8 cellular contexts compared by ENCODE assay signal in the genomic region with DNA sequence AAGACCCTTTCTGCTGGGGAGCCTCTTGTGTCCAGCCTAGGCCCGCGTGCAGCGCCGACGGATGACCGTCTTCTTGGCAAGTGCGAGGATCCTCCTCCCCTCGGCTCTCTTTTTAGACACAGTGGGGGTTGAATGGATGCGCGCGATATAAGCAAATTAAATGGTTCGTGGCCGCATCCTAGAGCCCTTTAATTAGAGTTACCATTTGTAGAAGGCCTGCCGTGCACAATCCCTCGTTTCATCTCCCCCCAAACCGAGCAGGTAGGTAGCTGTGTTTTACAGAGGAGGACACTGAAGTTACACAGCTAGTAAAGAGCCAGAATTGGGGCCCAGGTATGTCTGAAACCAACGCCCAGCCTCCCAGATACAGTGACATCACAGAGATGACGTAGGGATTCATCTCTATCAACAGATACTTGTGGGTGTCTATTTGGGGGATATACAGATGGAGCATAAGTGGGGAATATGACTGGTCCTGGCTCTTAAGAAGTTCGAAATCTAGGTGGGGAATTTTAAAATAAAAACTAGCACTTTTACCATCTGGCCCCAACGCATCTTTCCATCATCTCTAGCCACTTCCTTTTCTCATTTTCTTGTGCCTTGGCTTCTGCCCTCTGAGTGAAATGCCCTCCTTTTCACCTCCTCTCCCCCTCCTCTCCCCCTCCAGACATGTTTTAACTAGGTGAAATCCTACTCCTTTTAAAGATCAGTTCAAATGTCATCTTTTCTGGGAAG. TPM values are rescaled to one million over a fixed set of nuclear protein-coding genes. Genes with fewer than 3 reads are reported as not detected.
A peak's percentile ranks its signal among the peaks of the same experiment; 100 is the strongest.
DNase-seq lines count a peak whose midpoint lies in the region; ATAC-seq lines count a peak whose summit lies in the region.

No MANE protein-coding gene starts in this region.

- H3K9ac ChIP-seq in HUES48 (ENCODE audit: low read depth, low read length), result peak overlapping the region; percentile 99

- peak; percentile 34 to 65 (median 56) for DNase-seq in CD4-positive, CD25-positive, alpha-beta regulatory T cell
- DNase-seq in T-cell (peak in 32 of 34 experiments; percentile 4 to 52 (median 32)), cerebellum (ENCODE audit: low spot score) (peak; percentile 69), lung microvascular endothelial cell (ENCODE audit: low read depth in 2 of 2) (peak; percentile 16 to 47), substantia nigra (lab: John Stamatoyannopoulos, UW) (peak in 4 of 49 donors; percentile 18 to 50 (median 28))

- peak overlapping the region; percentile 80 for H3K4me3 ChIP-seq in CD4-positive, CD25-positive, alpha-beta regulatory T cell (ENCODE audit: low read depth, low read length)
- peak overlapping the region; percentile 99 for H3K4me3 ChIP-seq in HUES48 (ENCODE audit: low read depth, low read length)

- peak overlapping the region; percentile 79 for H3K27ac ChIP-seq in CD4-positive, CD25-positive, alpha-beta regulatory T cell (ENCODE audit: insufficient read depth, low read length, poor library complexity, severe bottlenecking)
- H3K27ac ChIP-seq in HUES48 (ENCODE audit: low read depth, low read length), result peak overlapping the region; percentile 98
- H3K27ac ChIP-seq in substantia nigra (ENCODE audit: low read depth, low read length, poor library complexity, severe bottlenecking), result peak overlapping the region; percentile 96

- H3K27me3 Mint-ChIP-seq in CD4-positive, CD25-positive, alpha-beta regulatory T cell, result peaks cover 18% of the 10 kb centered on the region
- peaks cover 0 to 2% of the 10 kb centered on the region in 2 donors for H3K27me3 Mint-ChIP-seq in T-cell

- peaks cover 4% of the 10 kb centered on the region for H3K36me3 Mint-ChIP-seq in CD4-positive, CD25-positive, alpha-beta regulatory T cell
- peaks cover 4% of the 10 kb centered on the region for H3K36me3 Mint-ChIP-seq in T-cell

- POLR2A ChIA-PET in T-cell (lab: Charles Lee), result interaction anchor here (0.6 to 1.0 kb wide), 5 partner anchors 16 to 431 kb away, joined by 3 to 5 read pairs (median 4); no protein-coding TSS in a partner anchor

- CTCF ChIA-PET in T-cell (lab: Charles Lee), result interaction anchor here (0.6 to 1.6 kb wide), 5 partner anchors 8 to 70 kb away, joined by 3 to 7 read pairs (median 4); no protein-coding TSS in a partner anchor

- peaks cover 7% of the 10 kb centered on the region for H3K36me3 ChIP-seq in CD4-positive, CD25-positive, alpha-beta regulatory T cell (ENCODE audit: control insufficient read depth, insufficient read depth, low read length)
- H3K36me3 ChIP-seq in HUES48 (ENCODE audit: control insufficient read depth, insufficient read depth, low read length), result peaks cover 18% of the 10 kb centered on the region

- ATAC-seq in CD4-positive, CD25-positive, alpha-beta regulatory T cell (ENCODE audit: low read depth in 2 of 2), result peak in 1 of 2 donors; percentile 11
- ATAC-seq in GM19455 (IDR thresholded peaks at IDR 0.05; ENCODE audit: unreplicated experiment) (peak; percentile 33), T-cell (replicated peaks in 1 of 4) (peak in 2 of 4 experiments; percentile 4 to 38), HG03108 (IDR thresholded peaks at IDR 0.05; ENCODE audit: unreplicated experiment) (no peak)

- peak overlapping the region; percentile 85 to 95 (median 93) for H3K27ac Mint-ChIP-seq in CD4-positive, CD25-positive, alpha-beta regulatory T cell
- peak overlapping the region; percentile 61 to 73 for H3K27ac Mint-ChIP-seq in T-cell

- peaks cover 5 to 24% (median 16%) of the 10 kb centered on the region in 4 donors for H3K4me1 Mint-ChIP-seq in CD4-positive, CD25-positive, alpha-beta regulatory T cell
- H3K4me1 Mint-ChIP-seq in T-cell, result peaks cover 17 to 19% (median 18%) of the 10 kb centered on the region in 3 donors

- no peaks in the 10 kb centered on the region for H3K9me3 ChIP-seq in CD4-positive, CD25-positive, alpha-beta regulatory T cell (ENCODE audit: control insufficient read depth in 2 of 2, low read length in 2 of 2)
- no peaks in the 10 kb centered on the region for H3K9me3 ChIP-seq in HUES48 (ENCODE audit: control insufficient read depth, insufficient read depth, low read length)

- peaks cover 13% of the 10 kb centered on the region for H3K4me1 ChIP-seq in CD4-positive, CD25-positive, alpha-beta regulatory T cell (ENCODE audit: control insufficient read depth, insufficient read depth, low read length, poor library complexity, severe bottlenecking)
- H3K4me1 ChIP-seq in HUES48 (ENCODE audit: control insufficient read depth, insufficient read depth, low read length), result peaks cover 11% of the 10 kb centered on the region

- H3K9me3 Mint-ChIP-seq in CD4-positive, CD25-positive, alpha-beta regulatory T cell, result no peaks in the 10 kb centered on the region
- no peaks in the 10 kb centered on the region for H3K9me3 Mint-ChIP-seq in T-cell

- peak overlapping the region; percentile 93 to 99 (median 98) for H3K4me3 Mint-ChIP-seq in CD4-positive, CD25-positive, alpha-beta regulatory T cell
- H3K4me3 Mint-ChIP-seq in T-cell, result peak overlapping the region; percentile 91 to 95 (median 94)

- peaks cover 3% of the 10 kb centered on the region for H3K27me3 ChIP-seq in CD4-positive, CD25-positive, alpha-beta regulatory T cell (ENCODE audit: control insufficient read depth, insufficient read depth, low read length)
- H3K27me3 ChIP-seq in HUES48 (ENCODE audit: control insufficient read depth, insufficient read depth, low read length), result no peaks in the 10 kb centered on the region

RNA-seq across cellular contexts. Expression of a gene that starts 0.9 kb away (rescaled TPM):
- total RNA-seq in CD4-positive, CD25-positive, alpha-beta regulatory T cell, result 17.0 TPM
- 1 to 10 TPM; 4.3 to 6.7 (median 6.1) TPM for polyA plus RNA-seq in CD4-positive, CD25-positive, alpha-beta regulatory T cell
- 10 to 100 TPM; 12.8 to 20.3 (median 15.1) TPM for total RNA-seq in T-cell
- 31.0 TPM for total RNA-seq in cerebellum
- total RNA-seq in lung microvascular endothelial cell, result 9.6 and 13.1 TPM in 2 replicates

RNA-seq across cellular contexts. Expression of a gene that starts 24.6 kb away (rescaled TPM):
- 0.64 TPM for total RNA-seq in CD4-positive, CD25-positive, alpha-beta regulatory T cell
- 1 to 10 TPM in 2 of 4 donors, under 1 TPM in 2; 0.60 to 1.5 (median 0.98) TPM for polyA plus RNA-seq in CD4-positive, CD25-positive, alpha-beta regulatory T cell
- total RNA-seq in T-cell (1 to 10 TPM; 2.1 to 5.3 (median 2.5) TPM), cerebellum (7.3 TPM), lung microvascular endothelial cell (under 0.01 and 0.20 TPM in 2 replicates)
